In genomic region chr21:42161401-42161956, GRCh38 we compare ENCODE assay signal across 15 cellular contexts. TPM values are rescaled to one million over a fixed set of nuclear protein-coding genes. Genes with fewer than 3 reads are reported as not detected.
DNase-seq lines count a peak whose midpoint lies in the region; ATAC-seq and TF ChIP-seq lines count a peak whose summit lies in the region.
"Had no signal": no experiment of that assay in that cellular context is flagged by ENCODE, and none has a peak within 500 bp of the region (broad histone marks: within the 10 kb centered on the region; RNA-seq: fewer than 3 reads in every experiment).

No MANE protein-coding gene starts in this region.

- intact Hi-C loops in CD8-positive, alpha-beta T cell (cut with DNase I, micrococcal nuclease) = loop anchor here (5.0 kb wide), 2 partner anchors 56 to 61 kb away; partner anchors contain the start of gene ABCG1 (in 1 of the 2)
- intact Hi-C loops in MCF 10A (cut with micrococcal nuclease) (no loop called here), lower lobe of right lung (cut with DNase I) (no loop called here)

- H3K4me1 Mint-ChIP-seq in CD8-positive, alpha-beta T cell (ENCODE audit: low read depth) = peaks cover 36% of the 10 kb centered on the region
- H3K4me1 Mint-ChIP-seq in activated naive CD8-positive, alpha-beta T cell treated with anti-CD3 and anti-CD28 coated beads for 36 hours = peaks cover 18% of the 10 kb centered on the region
- H3K4me1 Mint-ChIP-seq in nephron (peaks cover 37% of the 10 kb centered on the region), MCF 10A (ENCODE audit: insufficient read depth, unreplicated experiment) (no peaks in the 10 kb centered on the region)

- H3K9me3 Mint-ChIP-seq in CD8-positive, alpha-beta T cell = no peaks in the 10 kb centered on the region
- no peaks in the 10 kb centered on the region for H3K9me3 Mint-ChIP-seq in activated naive CD8-positive, alpha-beta T cell treated with anti-CD3 and anti-CD28 coated beads for 36 hours
- H3K9me3 Mint-ChIP-seq in nephron (no peaks in the 10 kb centered on the region), MCF 10A (ENCODE audit: unreplicated experiment) (no peaks in the 10 kb centered on the region)

- CTCF ChIA-PET in CD8-positive, alpha-beta T cell (lab: Charles Lee) = interaction anchor here (7.8 kb wide), 1 partner anchor 99 kb away, joined by 88 read pairs; no protein-coding TSS in a partner anchor
- CTCF ChIA-PET in MCF 10A (lab: Yijun Ruan, JAX) = no interaction called here

- 89% methylated on average over 7 of the region's 7 CpGs for WGBS in HUES64

- no peaks in the 10 kb centered on the region for H3K36me3 Mint-ChIP-seq in CD8-positive, alpha-beta T cell
- no peaks in the 10 kb centered on the region for H3K36me3 Mint-ChIP-seq in activated naive CD8-positive, alpha-beta T cell treated with anti-CD3 and anti-CD28 coated beads for 36 hours
- H3K36me3 Mint-ChIP-seq in nephron (ENCODE audit: low read depth) (no peaks in the 10 kb centered on the region), MCF 10A (ENCODE audit: insufficient read depth, unreplicated experiment) (no peaks in the 10 kb centered on the region)

- H3K4me3 Mint-ChIP-seq in CD8-positive, alpha-beta T cell = peak overlapping the region; percentile 6
- no peak overlapping the region for H3K4me3 Mint-ChIP-seq in activated naive CD8-positive, alpha-beta T cell treated with anti-CD3 and anti-CD28 coated beads for 36 hours
- H3K4me3 Mint-ChIP-seq in nephron = peak overlapping the region in 1 of 3 experiments; percentile 2
- no peak overlapping the region for H3K4me3 Mint-ChIP-seq in MCF 10A (ENCODE audit: unreplicated experiment)

- no peak overlapping the region for H3K27ac ChIP-seq in CD8-positive, alpha-beta T cell (ENCODE audit: low read depth, low read length)
- no peak overlapping the region; the same call in 1 of the 2 replicates for H3K27ac ChIP-seq in HUES64 (ENCODE audit: low read depth, low read length)
- H3K27ac ChIP-seq in lower lobe of right lung = no peak overlapping the region
- H3K27ac ChIP-seq: C4-2B had no signal

- no peak for DNase-seq in CD8-positive, alpha-beta T cell
- no peak for DNase-seq in activated naive CD8-positive, alpha-beta T cell treated with anti-CD3 and anti-CD28 coated beads for 36 hours
- DNase-seq in MCF 10A (ENCODE audit: unreplicated experiment) = no peak
- no peak for DNase-seq in NCI-H510A (lab: John Stamatoyannopoulos, UW)
- DNase-seq in lower lobe of right lung = no peak
- DNase-seq: NCI-H1092 treated with DMSO at 0.1 percent for 48 hours; OCI-M1; stimulated activated CD4-positive, alpha-beta T cell treated with anti-CD3 and anti-CD28 coated beads, Interleukin-2, amount 100 ng/mL, for 48 hours had no signal

- peaks cover 37% of the 10 kb centered on the region for H3K4me1 ChIP-seq in CD8-positive, alpha-beta T cell (ENCODE audit: insufficient read depth, low read length)
- peaks cover 4% of the 10 kb centered on the region; the same call in 1 of the 2 replicates for H3K4me1 ChIP-seq in HUES64 (ENCODE audit: insufficient read depth, low read length)
- H3K4me1 ChIP-seq in lower lobe of right lung = no peaks in the 10 kb centered on the region

- no peaks in the 10 kb centered on the region for H3K27me3 Mint-ChIP-seq in CD8-positive, alpha-beta T cell (ENCODE audit: low read depth)
- H3K27me3 Mint-ChIP-seq in activated naive CD8-positive, alpha-beta T cell treated with anti-CD3 and anti-CD28 coated beads for 36 hours = no peaks in the 10 kb centered on the region
- peaks cover 6% of the 10 kb centered on the region for H3K27me3 Mint-ChIP-seq in nephron (ENCODE audit: low read depth)
- H3K27me3 Mint-ChIP-seq in MCF 10A (ENCODE audit: insufficient read depth, unreplicated experiment) = no peaks in the 10 kb centered on the region

- no peak overlapping the region for H3K4me3 ChIP-seq in CD8-positive, alpha-beta T cell (ENCODE audit: low read depth, low read length)
- no peak overlapping the region for H3K4me3 ChIP-seq in HUES64 (ENCODE audit: low read length)
- H3K4me3 ChIP-seq in lower lobe of right lung = no peak overlapping the region

- BruUV-seq in MCF 10A (replicated peaks; lab: Mats Ljungman, UMichigan) = no TSS peak

- ATAC-seq in CD8-positive, alpha-beta T cell = peak; percentile 16
- no peak for ATAC-seq in lower lobe of right lung
- ATAC-seq: activated CD4-positive, CD25-positive, alpha-beta regulatory T cell treated with anti-CD3 and anti-CD28 coated beads, Interleukin-2, amount 50 U/mL, for 24 hours had no signal

- no peaks in the 10 kb centered on the region for H3K9me3 ChIP-seq in CD8-positive, alpha-beta T cell (ENCODE audit: low read length)
- no peaks in the 10 kb centered on the region for H3K9me3 ChIP-seq in HUES64 (ENCODE audit: insufficient read depth, low read depth, low read length)
- H3K9me3 ChIP-seq in lower lobe of right lung = no peaks in the 10 kb centered on the region
- H3K9me3 ChIP-seq: SK-N-SH had no signal

- H3K9ac ChIP-seq in HUES64 (ENCODE audit: low read depth, low read length) = peak overlapping the region; percentile 49; the same call in 1 of the 2 replicates
- H3K9ac ChIP-seq: SK-N-SH had no signal

- H3K27me3 ChIP-seq in CD8-positive, alpha-beta T cell (ENCODE audit: insufficient read depth, low read length) = no peaks in the 10 kb centered on the region
- H3K27me3 ChIP-seq in HUES64 (ENCODE audit: insufficient read depth, low read length) = no peaks in the 10 kb centered on the region
- H3K27me3 ChIP-seq in lower lobe of right lung (ENCODE audit: low read depth) = no peaks in the 10 kb centered on the region

- no peak for TF ChIP-seq CTCF in CD8-positive, alpha-beta T cell (IDR thresholded peaks at IDR 0.05)
- TF ChIP-seq CTCF in nephron (IDR thresholded peaks at IDR 0.05; ENCODE audit: unreplicated experiment in 3 of 3) (no peak), MCF 10A (IDR thresholded peaks at IDR 0.05; ENCODE audit: unreplicated experiment) (no peak), lower lobe of right lung (IDR thresholded peaks at IDR 0.05) (no peak)

- H3K27ac Mint-ChIP-seq in CD8-positive, alpha-beta T cell = peak overlapping the region; percentile 45
- H3K27ac Mint-ChIP-seq in activated naive CD8-positive, alpha-beta T cell treated with anti-CD3 and anti-CD28 coated beads for 36 hours = peak overlapping the region; percentile 11
- peak overlapping the region; percentile 37 to 87 (median 66) for H3K27ac Mint-ChIP-seq in nephron
- H3K27ac Mint-ChIP-seq in MCF 10A (ENCODE audit: low read depth, unreplicated experiment) = no peak overlapping the region

- H3K36me3 ChIP-seq in CD8-positive, alpha-beta T cell (ENCODE audit: insufficient read depth, low read length) = no peaks in the 10 kb centered on the region
- no peaks in the 10 kb centered on the region for H3K36me3 ChIP-seq in HUES64 (ENCODE audit: insufficient read depth, low read length)
- no peaks in the 10 kb centered on the region for H3K36me3 ChIP-seq in lower lobe of right lung

- POLR2A ChIA-PET in CD8-positive, alpha-beta T cell (lab: Charles Lee) = no interaction called here
- POLR2A ChIA-PET in MCF 10A (lab: Yijun Ruan, JAX) = no interaction called here

RNA-seq across cellular contexts. Expression of gene ABCG1, which starts 57.5 kb away (rescaled TPM):
- total RNA-seq in CD8-positive, alpha-beta T cell = 100 to 1,000 TPM; 119 to 123 TPM
- 1.7 TPM for polyA plus RNA-seq in HUES64 (2013, experiment 1 of 2)
- polyA plus RNA-seq in HUES64 (2013, experiment 2 of 2) = 2.2 TPM
- total RNA-seq in activated naive CD8-positive, alpha-beta T cell treated with anti-CD3 and anti-CD28 coated beads for 36 hours = 10 to 100 TPM in 1 of 2 experiments, 1 to 10 TPM in 1; 9.8 to 11.1 TPM
- total RNA-seq in MCF 10A (2022) (25.5 and 28.7 TPM in 2 replicates), lower lobe of right lung (74.9 TPM)
- total RNA-seq: epithelial cell of proximal tubule, HT1080 had no signal

Comparison
In these comparisons a context has a peak if more than half of its experiments do, and no peak if none do; other contexts are left out.
1. intact Hi-C loops: an anchor here in CD8-positive, alpha-beta T cell (5.0 kb wide); none called in MCF 10A and lower lobe of right lung.